In the genomic region with DNA sequence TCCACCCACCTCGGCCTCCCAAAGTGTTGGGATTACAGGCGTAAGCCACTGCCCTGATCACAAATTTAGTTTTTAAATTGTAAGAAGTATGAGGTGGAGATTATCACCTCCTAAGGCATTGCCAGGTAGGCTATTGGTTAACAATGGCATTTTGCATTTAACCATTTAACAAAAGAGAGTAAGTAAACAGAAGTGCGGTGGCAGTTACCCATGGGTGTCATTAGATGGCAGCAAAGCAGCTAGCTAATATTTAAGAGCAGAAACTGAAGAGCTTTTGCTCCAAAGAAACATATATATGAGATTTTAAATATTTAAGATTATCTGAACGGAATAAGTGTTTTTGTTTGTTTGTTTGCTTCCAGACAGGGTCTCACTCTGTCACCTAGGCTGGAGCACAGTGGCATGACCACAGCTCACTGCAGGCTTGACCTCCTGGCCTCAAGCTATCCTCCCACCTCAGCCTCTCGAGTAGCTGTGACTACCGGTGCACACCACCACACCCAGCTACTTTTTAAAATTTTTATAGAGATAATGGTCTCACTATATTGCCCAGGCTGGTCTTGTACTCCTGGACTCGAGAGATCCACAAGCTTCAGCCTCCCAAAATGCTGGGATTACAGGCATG, we compare ENCODE assay signal across 8 cellular contexts.
DNase-seq lines count a peak whose midpoint lies in the region; ATAC-seq and TF ChIP-seq lines count a peak whose summit lies in the region.

No MANE protein-coding gene starts in this region.

- TF ChIP-seq CTCF in ascending aorta (IDR thresholded peaks at IDR 0.05): peak in 2 of 3 experiments; percentile 13 to 30
- TF ChIP-seq CTCF in right lobe of liver (IDR thresholded peaks at IDR 0.05): peak; percentile 60 to 72 (median 69)

- H3K9me3 ChIP-seq in HAP-1 (no peaks in the 10 kb centered on the region), ascending aorta (no peaks in the 10 kb centered on the region), right lobe of liver (no peaks in the 10 kb centered on the region)

- H3K36me3 ChIP-seq in HAP-1 (replicated peaks) (no peaks in the 10 kb centered on the region), ascending aorta (no peaks in the 10 kb centered on the region), right lobe of liver (no peaks in the 10 kb centered on the region)

- H3K4me1 ChIP-seq in HAP-1 (no peaks in the 10 kb centered on the region), ascending aorta (peaks cover 0 to 3% of the 10 kb centered on the region in 2 donors), right lobe of liver (peaks cover 0 to 6% (median 0%) of the 10 kb centered on the region in 4 donors)

- ATAC-seq in right lobe of liver: peak; percentile 47 to 69 (median 64)
- ATAC-seq in HG03108 (IDR thresholded peaks at IDR 0.05; ENCODE audit: unreplicated experiment): no peak
- no peak for ATAC-seq in GM19328 (IDR thresholded peaks at IDR 0.05; ENCODE audit: unreplicated experiment)

- TF ChIP-seq POLR2A in right lobe of liver (IDR thresholded peaks at IDR 0.05): no peak

- no peak overlapping the region for H3K27ac ChIP-seq in ascending aorta
- no peak overlapping the region for H3K27ac ChIP-seq in right lobe of liver

- no peak overlapping the region for H3K4me3 ChIP-seq in HAP-1
- H3K4me3 ChIP-seq in ascending aorta: no peak overlapping the region
- H3K4me3 ChIP-seq in right lobe of liver: no peak overlapping the region

- peak; percentile 44 for DNase-seq in DMS79 treated with DMSO at 0.1 percent for 48 hours (lab: John Stamatoyannopoulos, UW)
- no peak for DNase-seq in DMS79 (lab: John Stamatoyannopoulos, UW)
- DNase-seq in HAP-1 (ENCODE audit: low spot score in 2 of 2): peak; percentile 37 to 66
- DNase-seq in NCI-H2029 (lab: John Stamatoyannopoulos, UW): peak; percentile 60
- no peak for DNase-seq in ascending aorta (ENCODE audit: low spot score in 2 of 2)
- DNase-seq in right lobe of liver: no peak

- WGBS in right lobe of liver (ENCODE audit: insufficient coverage, low coverage, low lambda C conversion rate, missing lambda C conversion rate): 39% methylated on average over 7 of the region's 7 CpGs

- intact Hi-C loops in ascending aorta (cut with DNase I): no loop called here
- intact Hi-C loops in right lobe of liver (cut with DNase I): loop anchor here in 1 of 2 donors (10.0 kb wide), 1 partner anchor 220 kb away; no protein-coding TSS in a partner anchor

- in situ Hi-C loops in HAP-1 (cut with MboI; ENCODE audit: low sequenced_read_pairs): loop anchor here (25.0 kb wide), 1 partner anchor 697 kb away; no protein-coding TSS in a partner anchor

- H3K27me3 ChIP-seq in HAP-1 (ENCODE audit: low read depth) (no peaks in the 10 kb centered on the region), ascending aorta (no peaks in the 10 kb centered on the region), right lobe of liver (no peaks in the 10 kb centered on the region)

Comparison
In these comparisons a context has a peak if more than half of its experiments do, and no peak if none do; other contexts are left out.
1. DNase-seq: peak in DMS79 treated with DMSO at 0.1 percent for 48 hours (single experiment), HAP-1 (2 of 2) and NCI-H2029 (single experiment); none in DMS79 (single experiment), ascending aorta (0 of 2) and right lobe of liver (0 of 3).
2. ATAC-seq: peak in right lobe of liver (4 of 4); none in HG03108 (single experiment) and GM19328 (single experiment).